1 cellular context compared by ENCODE assay signal in the genomic region with DNA sequence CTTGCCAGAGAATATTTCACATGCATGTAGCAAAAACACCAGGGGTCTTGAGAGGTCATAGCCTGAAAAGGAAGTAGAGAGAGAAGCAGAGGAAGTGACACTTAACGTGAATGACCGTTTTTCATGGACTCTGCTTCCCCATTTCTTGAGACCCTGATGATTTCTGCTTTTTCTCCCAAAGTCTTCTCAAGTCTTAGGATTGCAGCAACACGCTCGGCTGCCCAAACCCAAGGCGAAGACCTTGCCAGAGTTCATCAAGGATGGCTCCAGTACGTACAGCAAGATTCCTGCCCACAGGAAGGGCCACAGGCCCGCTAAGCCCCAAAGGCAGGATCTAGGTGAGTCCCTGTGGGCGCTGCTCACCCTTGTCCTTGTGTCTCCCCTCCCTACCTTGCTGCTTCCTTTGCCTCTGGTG.
TF ChIP-seq lines count a peak whose summit lies in the region.

No MANE protein-coding gene starts in this region.

TF ChIP-seq in H1, 55 proteins besides CTCF, POLR2A, EP300 and RAD21:
- no peak for TF ChIP-seq BACH1 (IDR thresholded peaks at IDR 0.05; ENCODE audit: low read length)
- TF ChIP-seq BRCA1 (IDR thresholded peaks at IDR 0.05; ENCODE audit: low read depth, low read length) = no peak
- TF ChIP-seq SIN3A (conservative IDR thresholded peaks at IDR 0.05 in 1 of 2, IDR thresholded peaks at IDR 0.05 in 1 of 2; ENCODE audit: low read depth in 1 of 2, low read length in 2 of 2) = no peak
- TF ChIP-seq, protein P1, sequence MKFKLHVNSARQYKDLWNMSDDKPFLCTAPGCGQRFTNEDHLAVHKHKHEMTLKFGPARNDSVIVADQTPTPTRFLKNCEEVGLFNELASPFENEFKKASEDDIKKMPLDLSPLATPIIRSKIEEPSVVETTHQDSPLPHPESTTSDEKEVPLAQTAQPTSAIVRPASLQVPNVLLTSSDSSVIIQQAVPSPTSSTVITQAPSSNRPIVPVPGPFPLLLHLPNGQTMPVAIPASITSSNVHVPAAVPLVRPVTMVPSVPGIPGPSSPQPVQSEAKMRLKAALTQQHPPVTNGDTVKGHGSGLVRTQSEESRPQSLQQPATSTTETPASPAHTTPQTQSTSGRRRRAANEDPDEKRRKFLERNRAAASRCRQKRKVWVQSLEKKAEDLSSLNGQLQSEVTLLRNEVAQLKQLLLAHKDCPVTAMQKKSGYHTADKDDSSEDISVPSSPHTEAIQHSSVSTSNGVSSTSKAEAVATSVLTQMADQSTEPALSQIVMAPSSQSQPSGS (IDR thresholded peaks at IDR 0.05; ENCODE audit: low read length) = no peak
- TF ChIP-seq SAP30 (IDR thresholded peaks at IDR 0.05; ENCODE audit: insufficient read depth, insufficient replicate concordance, low read length) = no peak
- TF ChIP-seq SP4 (IDR thresholded peaks at IDR 0.05; ENCODE audit: low read length) = no peak
